ENCODE assay signal across 13 cellular contexts in the genomic region with DNA sequence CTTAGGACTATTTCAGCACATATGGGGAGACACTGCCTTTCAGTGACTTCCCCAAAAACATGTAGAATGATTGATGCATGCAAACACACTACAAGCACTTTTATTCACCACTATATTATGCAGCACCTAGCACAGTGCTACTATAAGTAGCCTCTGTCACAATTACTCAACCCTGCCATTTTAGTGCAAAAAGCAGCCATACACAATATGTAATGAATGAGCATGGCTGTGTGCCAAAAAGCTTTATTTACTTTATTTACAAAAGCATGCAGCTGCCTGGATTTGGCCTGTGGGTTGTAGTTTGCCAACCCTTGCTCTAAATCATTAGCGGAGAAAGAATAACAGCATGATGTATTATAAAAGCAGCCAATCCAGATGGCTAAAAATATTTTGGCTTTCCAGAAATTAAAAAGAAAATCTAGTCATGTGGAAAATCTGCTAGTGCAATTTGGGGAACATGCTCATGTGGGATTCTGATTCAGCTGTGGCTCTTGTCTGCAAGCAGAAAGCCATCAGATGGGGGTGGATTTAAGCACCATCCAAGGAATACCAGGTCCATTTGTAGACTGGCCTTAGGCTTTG.
DNase-seq lines count a peak whose midpoint lies in the region; ATAC-seq and TF ChIP-seq lines count a peak whose summit lies in the region.
"Had no signal": no experiment of that assay in that cellular context is flagged by ENCODE, and none has a peak within 500 bp of the region (broad histone marks: within the 10 kb centered on the region; RNA-seq: fewer than 3 reads in every experiment).

No MANE protein-coding gene starts in this region.

- H3K4me3 Mint-ChIP-seq in Calu3 (ENCODE audit: low read depth, unreplicated experiment) = no peak overlapping the region
- H3K4me3 Mint-ChIP-seq in brain = no peak overlapping the region
- no peak overlapping the region for H3K4me3 Mint-ChIP-seq in activated T-cell treated with anti-CD3 and anti-CD28 coated beads, Interleukin-2, amount 50 U/mL, for 4 hours
- H3K4me3 Mint-ChIP-seq: CD14-positive monocyte, H9 had no signal

- H3K4me1 Mint-ChIP-seq in Calu3 (ENCODE audit: low read depth, unreplicated experiment) (peaks cover 61% of the 10 kb centered on the region), brain (peaks cover 28% of the 10 kb centered on the region)
- no peaks in the 10 kb centered on the region for H3K4me1 Mint-ChIP-seq in activated T-cell treated with anti-CD3 and anti-CD28 coated beads, Interleukin-2, amount 50 U/mL, for 4 hours (ENCODE audit: low read depth)
- H3K4me1 Mint-ChIP-seq: H9 had no signal

- intact Hi-C loops in Calu3 (cut with micrococcal nuclease; ENCODE audit: unreplicated experiment) = no loop called here

- ATAC-seq in activated T-cell treated with anti-CD3 and anti-CD28 coated beads, Interleukin-2, amount 50 U/mL, for 4 hours = no peak
- ATAC-seq in GM21723 (IDR thresholded peaks at IDR 0.05; ENCODE audit: unreplicated experiment) (no peak), GM19035 (IDR thresholded peaks at IDR 0.05; ENCODE audit: unreplicated experiment) (no peak)

- no TSS peak for BruUV-seq in Calu3 (replicated peaks; lab: Mats Ljungman, UMichigan)

- DNase-seq in Calu3 = peak; percentile 33
- DNase-seq in NCI-H1092 treated with DMSO at 0.1 percent for 48 hours (lab: John Stamatoyannopoulos, UW) = peak; percentile 89
- peak; percentile 27 for DNase-seq in NCI-H2227 treated with DMSO at 0.1 percent for 48 hours (lab: John Stamatoyannopoulos, UW)
- no peak for DNase-seq in stimulated activated CD8-positive, alpha-beta memory T cell treated with anti-CD3 and anti-CD28 coated beads, Interleukin-4, amount 100 ng/mL, for 48 hours
- no peak for DNase-seq in activated T-cell treated with anti-CD3 and anti-CD28 coated beads, Interleukin-2, amount 50 U/mL, for 4 hours
- DNase-seq: effector memory CD4-positive, alpha-beta T cell; H9; Right ventricle myocardium superior; stimulated activated CD4-positive, alpha-beta T cell treated with anti-CD3 and anti-CD28 coated beads, Interleukin-15, amount 100 ng/mL, for 24 hours had no signal

- no peak for TF ChIP-seq CTCF in Calu3 (IDR thresholded peaks at IDR 0.05; ENCODE audit: unreplicated experiment)
- no peak for TF ChIP-seq CTCF in brain (conservative IDR thresholded peaks at IDR 0.05)

- peaks cover 2% of the 10 kb centered on the region for H3K9me3 Mint-ChIP-seq in Calu3 (ENCODE audit: low read depth, unreplicated experiment)
- peaks cover 0 to 6% (median 0%) of the 10 kb centered on the region in 5 experiments for H3K9me3 Mint-ChIP-seq in brain
- H3K9me3 Mint-ChIP-seq in activated T-cell treated with anti-CD3 and anti-CD28 coated beads, Interleukin-2, amount 50 U/mL, for 4 hours = no peaks in the 10 kb centered on the region
- H3K9me3 Mint-ChIP-seq: H9 had no signal

- no peak overlapping the region for H3K27ac Mint-ChIP-seq in Calu3 (ENCODE audit: unreplicated experiment)
- peak overlapping the region in 3 of 5 experiments; percentile 40 to 55 (median 41) for H3K27ac Mint-ChIP-seq in brain
- H3K27ac Mint-ChIP-seq: H9 had no signal

- CTCF ChIA-PET in Calu3 (lab: Charles Lee) = interaction anchor here (0.5 to 0.6 kb wide), 2 partner anchors 13 to 33 kb away, joined by 3 to 9 read pairs; no protein-coding TSS in a partner anchor

- H3K36me3 Mint-ChIP-seq in Calu3 (ENCODE audit: insufficient read depth, unreplicated experiment) (no peaks in the 10 kb centered on the region), brain (no peaks in the 10 kb centered on the region)
- no peaks in the 10 kb centered on the region for H3K36me3 Mint-ChIP-seq in activated T-cell treated with anti-CD3 and anti-CD28 coated beads, Interleukin-2, amount 50 U/mL, for 4 hours (ENCODE audit: insufficient read depth)
- H3K36me3 Mint-ChIP-seq: CD14-positive monocyte had no signal

- H3K27me3 Mint-ChIP-seq in Calu3 (ENCODE audit: unreplicated experiment) (no peaks in the 10 kb centered on the region), brain (no peaks in the 10 kb centered on the region)
- H3K27me3 Mint-ChIP-seq in activated T-cell treated with anti-CD3 and anti-CD28 coated beads, Interleukin-2, amount 50 U/mL, for 4 hours (ENCODE audit: low read depth) = peaks cover 2% of the 10 kb centered on the region

Comparison
In these comparisons a context has a peak if more than half of its experiments do, and no peak if none do; other contexts are left out.
1. DNase-seq: peak in Calu3 (single experiment), NCI-H1092 treated with DMSO at 0.1 percent for 48 hours (single experiment) and NCI-H2227 treated with DMSO at 0.1 percent for 48 hours (single experiment); none in stimulated activated CD8-positive, alpha-beta memory T cell treated with anti-CD3 and anti-CD28 coated beads, Interleukin-4, amount 100 ng/mL, for 48 hours (single experiment) and activated T-cell treated with anti-CD3 and anti-CD28 coated beads, Interleukin-2, amount 50 U/mL, for 4 hours (single experiment).